13 cellular contexts compared by ENCODE assay signal in the genomic region with DNA sequence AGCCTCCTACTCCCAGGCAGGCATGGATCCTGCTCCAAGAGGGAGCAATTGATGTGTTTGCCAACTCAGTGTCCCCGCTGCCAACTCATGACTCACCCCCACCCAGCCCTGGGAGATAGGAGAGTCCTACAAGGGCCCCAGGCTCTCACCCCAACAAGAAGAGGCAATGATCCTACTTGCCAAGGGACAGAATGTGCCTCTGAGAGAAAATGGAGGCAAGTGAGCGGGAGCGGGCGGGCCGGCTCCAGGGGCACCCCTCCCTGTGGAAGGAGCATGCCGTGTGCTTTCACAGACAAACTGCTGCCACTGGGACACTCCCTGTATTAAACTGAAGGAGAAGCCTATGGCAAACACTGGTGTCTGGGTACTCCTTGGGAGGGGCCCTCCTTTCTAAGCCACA. TPM values are rescaled to one million over a fixed set of nuclear protein-coding genes. Genes with fewer than 3 reads are reported as not detected.
DNase-seq lines count a peak whose midpoint lies in the region; ATAC-seq and TF ChIP-seq lines count a peak whose summit lies in the region.
"Had no signal": no experiment of that assay in that cellular context is flagged by ENCODE, and none has a peak within 500 bp of the region (broad histone marks: within the 10 kb centered on the region; RNA-seq: fewer than 3 reads in every experiment).

No MANE protein-coding gene starts in this region.

- no peak for TF ChIP-seq CTCF in colonic mucosa (IDR thresholded peaks at IDR 0.05)
- TF ChIP-seq CTCF in mucosa of descending colon (IDR thresholded peaks at IDR 0.05): no peak
- no peak for TF ChIP-seq CTCF in uterus (IDR thresholded peaks at IDR 0.05)

- DNase-seq in Ammon's horn (ENCODE audit: low spot score) (peak; percentile 28), M059J (ENCODE audit: low read depth) (peak; percentile 82), colonic mucosa (peak; percentile 61), mucosa of descending colon (peak in 2 of 3 donors; percentile 34 to 53), GM19238 (ENCODE audit: insufficient read length, low spot score) (no peak), uterus (no peak)
- DNase-seq: activated CD4-positive, alpha-beta memory T cell treated with anti-CD3 and anti-CD28 coated beads for 36 hours; activated naive CD4-positive, alpha-beta T cell treated with anti-CD3 and anti-CD28 coated beads for 36 hours; NCI-H1417; T-helper 17 cell had no signal

- H3K27ac ChIP-seq in colonic mucosa (no peak overlapping the region), uterus (no peak overlapping the region)

- intact Hi-C loops in colonic mucosa (cut with DNase I): no loop called here
- intact Hi-C loops in mucosa of descending colon (cut with DNase I, micrococcal nuclease): no loop called here
- intact Hi-C loops in uterus (cut with DNase I; ENCODE audit: low total_unique reads): no loop called here

- H3K4me3 ChIP-seq in colonic mucosa (no peak overlapping the region), mucosa of descending colon (no peak overlapping the region), uterus (no peak overlapping the region)

- peak; percentile 70 for ATAC-seq in mucosa of descending colon
- no peak for ATAC-seq in HG03025 (IDR thresholded peaks at IDR 0.05; ENCODE audit: low FRiP score, unreplicated experiment)
- ATAC-seq in HG03469 (IDR thresholded peaks at IDR 0.05; ENCODE audit: unreplicated experiment): no peak
- ATAC-seq: T-helper 17 cell had no signal

- H3K4me1 ChIP-seq in colonic mucosa (peaks cover 17% of the 10 kb centered on the region), mucosa of descending colon (ENCODE audit: low read depth) (peaks cover 19% of the 10 kb centered on the region), uterus (no peaks in the 10 kb centered on the region)

- no peak for TF ChIP-seq POLR2A in uterus (IDR thresholded peaks at IDR 0.05)

- H3K36me3 ChIP-seq in colonic mucosa: no peaks in the 10 kb centered on the region
- no peaks in the 10 kb centered on the region for H3K36me3 ChIP-seq in mucosa of descending colon (ENCODE audit: low read depth)
- H3K36me3 ChIP-seq in uterus: no peaks in the 10 kb centered on the region

- H3K9me3 ChIP-seq in colonic mucosa (no peaks in the 10 kb centered on the region), mucosa of descending colon (no peaks in the 10 kb centered on the region), uterus (no peaks in the 10 kb centered on the region)

- H3K27me3 ChIP-seq in colonic mucosa (no peaks in the 10 kb centered on the region), uterus (no peaks in the 10 kb centered on the region)

- no peak overlapping the region for H3K9ac ChIP-seq in colonic mucosa (ENCODE audit: low read depth in 2 of 2, low read length in 2 of 2)

RNA-seq across cellular contexts. Expression of gene PKP1, which starts 16.7 kb away (rescaled TPM):
- 0.15 TPM in 1 of 2 replicates, not detected in the other for total RNA-seq in M059J (2014; rRNA removed; shearing (Covaris generic))
- total RNA-seq in colonic mucosa (under 1 TPM; 0.54 to 0.74 TPM), mucosa of descending colon (under 1 TPM in 2 of 3 donors, not detected in 1; 0.27 to 0.41 TPM), uterus (under 1 TPM in 2 of 4 donors, not detected in 2; 0.18 to 0.62 TPM)
- total RNA-seq: activated CD4-positive, alpha-beta memory T cell treated with anti-CD3 and anti-CD28 coated beads for 36 hours; activated naive CD4-positive, alpha-beta T cell treated with anti-CD3 and anti-CD28 coated beads for 36 hours; lung microvascular endothelial cell; T-helper 17 cell had no signal

Comparison
In these comparisons a context has a peak if more than half of its experiments do, and no peak if none do; other contexts are left out.
1. DNase-seq: peak in Ammon's horn (single experiment), M059J (single experiment), colonic mucosa (single experiment) and mucosa of descending colon (2 of 3); none in GM19238 (single experiment) and uterus (0 of 2).